Comparison of ENCODE assay signal across 1 cellular context in the genomic region with DNA sequence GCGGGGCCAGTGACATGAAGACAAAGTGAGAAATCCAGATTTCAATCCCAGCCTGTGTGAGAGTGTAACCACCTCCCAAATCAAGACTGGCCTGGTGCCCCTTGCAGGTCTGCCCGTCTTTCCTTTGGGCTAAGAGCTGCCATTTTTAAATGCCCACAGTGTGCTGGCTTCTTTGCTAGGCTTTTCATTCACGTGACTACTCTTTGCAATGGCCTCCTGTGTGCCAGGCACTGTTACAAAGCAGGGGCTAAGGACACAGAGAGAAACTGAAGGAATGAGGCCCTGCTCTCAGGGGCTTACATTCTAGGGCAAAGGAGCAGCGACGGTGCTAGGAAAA.
TF ChIP-seq lines count a peak whose summit lies in the region.

No MANE protein-coding gene starts in this region.

TF ChIP-seq in HCT116, 20 proteins besides CTCF, POLR2A, EP300 and RAD21:
- no peak for TF ChIP-seq ELF1 (IDR thresholded peaks at IDR 0.05; ENCODE audit: borderline replicate concordance, low read depth)
- TF ChIP-seq SIN3A (IDR thresholded peaks at IDR 0.05; ENCODE audit: low read depth) = no peak
- TF ChIP-seq EGR1 (IDR thresholded peaks at IDR 0.05; ENCODE audit: low read depth) = no peak
- TF ChIP-seq, protein P1, sequence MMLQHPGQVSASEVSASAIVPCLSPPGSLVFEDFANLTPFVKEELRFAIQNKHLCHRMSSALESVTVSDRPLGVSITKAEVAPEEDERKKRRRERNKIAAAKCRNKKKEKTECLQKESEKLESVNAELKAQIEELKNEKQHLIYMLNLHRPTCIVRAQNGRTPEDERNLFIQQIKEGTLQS (IDR thresholded peaks at IDR 0.05) = no peak
- TF ChIP-seq POLR2AphosphoS5 (IDR thresholded peaks at IDR 0.05; ENCODE audit: low read depth, low read length) = no peak
- TF ChIP-seq FOSL1 (IDR thresholded peaks at IDR 0.05; ENCODE audit: low read depth) = no peak
- no peak for TF ChIP-seq EZH2phosphoT487 (IDR thresholded peaks at IDR 0.05; ENCODE audit: borderline replicate concordance)
TF ChIP-seq in HCT116: peak in this region for 0.
